Comparison of ENCODE assay signal across 9 cellular contexts in the genomic region with DNA sequence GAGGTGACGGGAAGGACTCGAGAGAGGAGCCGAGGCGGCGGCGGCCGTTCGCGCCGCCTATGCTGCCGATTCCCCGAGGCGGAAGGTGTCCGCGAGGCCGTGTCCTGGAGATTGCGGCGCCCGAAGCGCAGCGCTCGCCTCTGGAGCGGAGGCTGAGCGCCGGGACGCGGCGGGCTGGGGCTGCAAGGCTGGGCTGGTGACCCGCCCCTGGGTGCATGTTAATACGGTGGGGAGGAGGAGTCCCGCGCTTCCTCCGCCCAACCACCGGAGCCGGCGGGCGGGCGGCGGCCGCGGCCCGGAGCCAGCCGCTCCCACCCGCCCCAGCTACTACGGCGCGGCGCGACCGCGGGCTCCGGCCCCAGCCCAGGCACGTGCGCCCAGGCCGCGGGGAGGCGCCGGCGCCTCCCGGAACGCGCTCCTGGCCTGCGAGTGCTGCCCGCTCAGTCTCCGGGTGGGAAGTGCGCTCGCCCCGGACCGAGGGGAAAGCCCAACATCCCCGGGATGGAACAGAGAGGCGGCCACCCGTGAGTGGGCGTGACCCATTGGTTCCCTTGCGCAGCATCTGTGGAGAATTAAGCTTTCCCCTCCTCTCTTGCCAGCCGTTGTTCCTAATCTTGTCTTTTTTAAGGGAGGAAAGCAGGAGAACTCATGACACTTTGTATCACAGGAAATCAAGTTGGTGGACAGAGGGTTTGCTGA. TPM values are rescaled to one million over a fixed set of nuclear protein-coding genes. Genes with fewer than 3 reads are reported as not detected.
DNase-seq lines count a peak whose midpoint lies in the region; ATAC-seq and TF ChIP-seq lines count a peak whose summit lies in the region.
"Had no signal": no experiment of that assay in that cellular context is flagged by ENCODE, and none has a peak within 500 bp of the region (broad histone marks: within the 10 kb centered on the region; RNA-seq: fewer than 3 reads in every experiment).

A gene (minus strand): TSS at position 195 of the 699 bp plus-strand sequence.

- H3K27ac Mint-ChIP-seq in activated T-cell treated with anti-CD3 and anti-CD28 coated beads, Interleukin-2, amount 50 U/mL, for 72 hours, result no peak within 1 kb of the TSS

- ATAC-seq in activated T-cell treated with anti-CD3 and anti-CD28 coated beads, Interleukin-2, amount 50 U/mL, for 72 hours (replicated peaks in 1 of 2), result peak in 1 of 2 donors; percentile 39
- ATAC-seq in right lobe of liver, result peak; percentile 65 to 89 (median 80)

- H3K27ac ChIP-seq in right lobe of liver (no peak within 1 kb of the TSS), urinary bladder (ENCODE audit: low read depth) (no peak within 1 kb of the TSS)

- no peak for DNase-seq in activated T-cell treated with anti-CD3 and anti-CD28 coated beads, Interleukin-2, amount 50 U/mL, for 72 hours
- DNase-seq in activated T-cell treated with anti-CD3 and anti-CD28 coated beads for 4 hours (no peak), KBM-7 (peak; percentile 65), cerebellar cortex (ENCODE audit: low spot score) (peak; percentile 76), right lobe of liver (peak; percentile 41 to 64 (median 47))
- DNase-seq in activated CD4-positive, CD25-positive, alpha-beta regulatory T cell treated with anti-CD3 and anti-CD28 coated beads, Interleukin-2, amount 50 U/mL, for 72 hours, result no peak
- no peak for DNase-seq in stimulated activated CD4-positive, alpha-beta T cell treated with anti-CD3 and anti-CD28 coated beads, Interleukin-4, amount 100 ng/mL, for 1 hour

- H3K36me3 ChIP-seq in right lobe of liver, result no peaks in the 10 kb centered on the region
- H3K36me3 ChIP-seq in urinary bladder (ENCODE audit: insufficient read depth), result no peaks in the 10 kb centered on the region

- intact Hi-C loops in right lobe of liver (cut with DNase I), result no loop called here

- in situ Hi-C loops in KBM-7 (cut with MboI; ENCODE audit: low pct_unique_long_range_greater_than_20kb, low sequenced_read_pairs), result no loop called here

- H3K36me3 Mint-ChIP-seq in activated T-cell treated with anti-CD3 and anti-CD28 coated beads, Interleukin-2, amount 50 U/mL, for 72 hours (ENCODE audit: insufficient read depth in 2 of 2), result peaks cover 2 to 7% of the 10 kb centered on the region in 2 donors

- no peaks in the 10 kb centered on the region for H3K27me3 ChIP-seq in right lobe of liver

- H3K4me3 ChIP-seq in right lobe of liver, result peak within 1 kb of the TSS in 1 of 3 donors; percentile 39
- H3K4me3 ChIP-seq in urinary bladder (ENCODE audit: low read depth, low read length), result peak within 1 kb of the TSS; percentile 52

- TF ChIP-seq CTCF in right lobe of liver (IDR thresholded peaks at IDR 0.05), result no peak

- TF ChIP-seq POLR2A in right lobe of liver (IDR thresholded peaks at IDR 0.05), result no peak

- H3K27me3 Mint-ChIP-seq in activated T-cell treated with anti-CD3 and anti-CD28 coated beads, Interleukin-2, amount 50 U/mL, for 72 hours (ENCODE audit: low read depth), result peaks cover 20% of the 10 kb centered on the region

- peak within 1 kb of the TSS; percentile 40 to 60 for H3K4me3 Mint-ChIP-seq in activated T-cell treated with anti-CD3 and anti-CD28 coated beads, Interleukin-2, amount 50 U/mL, for 72 hours

- H3K4me1 Mint-ChIP-seq in activated T-cell treated with anti-CD3 and anti-CD28 coated beads, Interleukin-2, amount 50 U/mL, for 72 hours (ENCODE audit: low read depth), result peaks cover 5% of the 10 kb centered on the region

- no CpG with 5 or more reads among the region's 75 CpGs for WGBS in right lobe of liver (ENCODE audit: insufficient coverage, low coverage, low lambda C conversion rate, missing lambda C conversion rate)
- WGBS in urinary bladder, result under 1% methylated on average over 75 of the region's 75 CpGs

- H3K9me3 Mint-ChIP-seq in activated T-cell treated with anti-CD3 and anti-CD28 coated beads, Interleukin-2, amount 50 U/mL, for 72 hours, result peaks cover 0 to 3% of the 10 kb centered on the region in 2 donors

- H3K4me1 ChIP-seq in right lobe of liver (peaks cover 0 to 14% (median 0%) of the 10 kb centered on the region in 4 donors), urinary bladder (ENCODE audit: insufficient read depth) (no peaks in the 10 kb centered on the region)

- no peaks in the 10 kb centered on the region for H3K9me3 ChIP-seq in right lobe of liver

RNA-seq across cellular contexts. Expression of the gene that starts here (rescaled TPM):
- total RNA-seq in activated T-cell treated with anti-CD3 and anti-CD28 coated beads, Interleukin-2, amount 50 U/mL, for 72 hours, result under 1 TPM; 0.17 to 0.51 TPM
- under 1 TPM in 4 of 6 experiments, not detected in 2; 0.09 to 0.31 (median 0.18) TPM for total RNA-seq in right lobe of liver
- total RNA-seq in urinary bladder, result 7.5 TPM
- polyA plus RNA-seq in urinary bladder, result 2.1 TPM
- total RNA-seq: activated CD8-positive, alpha-beta memory T cell treated with anti-CD3 and anti-CD28 coated beads for 36 hours had no signal

Comparison
In these comparisons a context has a peak if more than half of its experiments do, and no peak if none do; other contexts are left out.
1. Peak in DNase-seq and ATAC-seq in right lobe of liver; RNA of the gene not detected or under 1 TPM.
2. DNase-seq: peak in KBM-7 (single experiment) and cerebellar cortex (single experiment); none in activated T-cell treated with anti-CD3 and anti-CD28 coated beads, Interleukin-2, amount 50 U/mL, for 72 hours (0 of 2), activated T-cell treated with anti-CD3 and anti-CD28 coated beads for 4 hours (single experiment), activated CD4-positive, CD25-positive, alpha-beta regulatory T cell treated with anti-CD3 and anti-CD28 coated beads, Interleukin-2, amount 50 U/mL, for 72 hours (single experiment) and stimulated activated CD4-positive, alpha-beta T cell treated with anti-CD3 and anti-CD28 coated beads, Interleukin-4, amount 100 ng/mL, for 1 hour (single experiment).